ENCODE assay signal across 8 cellular contexts in genomic region chr12:44875417-44875953, GRCh38. TPM values are rescaled to one million over a fixed set of nuclear protein-coding genes. Genes with fewer than 3 reads are reported as not detected.
DNase-seq lines count a peak whose midpoint lies in the region; ATAC-seq and TF ChIP-seq lines count a peak whose summit lies in the region.

No MANE protein-coding gene starts in this region.

- TF ChIP-seq CTCF in fibroblast of the aortic adventitia (IDR thresholded peaks at IDR 0.05; ENCODE audit: insufficient read depth, low read length) (no peak), ovary (IDR thresholded peaks at IDR 0.05) (no peak), RWPE1 (conservative IDR thresholded peaks at IDR 0.05; ENCODE audit: low read depth) (no peak)

- intact Hi-C loops in ovary (cut with DNase I), result no loop called here

- no peak for TF ChIP-seq POLR2A in ovary (IDR thresholded peaks at IDR 0.05)

- H3K27ac ChIP-seq in HUES6 (ENCODE audit: low read depth, low read length) (no peak overlapping the region), ovary (no peak overlapping the region), RWPE1 (no peak overlapping the region)

- CTCF ChIA-PET in activated CD4-positive, alpha-beta memory T cell treated with anti-CD3 and anti-CD28 coated beads, Interleukin-2, amount 10 ng/mL, durations not matched to agents 7 days and 5 days (lab: Charles Lee), result interaction anchor here (0.9 to 5.6 kb wide), 5 partner anchors 18 to 101 kb away, joined by 3 to 58 read pairs (median 3); no protein-coding TSS in a partner anchor
- CTCF ChIA-PET in RWPE1 (lab: Yijun Ruan, JAX), result interaction anchor here (0.7 kb wide), 1 partner anchor 29 kb away, joined by 3 read pairs; no protein-coding TSS in a partner anchor

- H3K4me1 Mint-ChIP-seq in activated CD4-positive, alpha-beta memory T cell treated with anti-CD3 and anti-CD28 coated beads, Interleukin-2, amount 10 ng/mL, durations not matched to agents 7 days and 5 days, result peaks cover 34% of the 10 kb centered on the region

- no peaks in the 10 kb centered on the region for H3K9me3 Mint-ChIP-seq in activated CD4-positive, alpha-beta memory T cell treated with anti-CD3 and anti-CD28 coated beads, Interleukin-2, amount 10 ng/mL, durations not matched to agents 7 days and 5 days

- H3K4me1 ChIP-seq in HUES6 (ENCODE audit: control insufficient read depth, insufficient read depth, low read length) (no peaks in the 10 kb centered on the region), ovary (ENCODE audit: insufficient read depth) (no peaks in the 10 kb centered on the region)

- peak overlapping the region; percentile 82 for H3K4me3 Mint-ChIP-seq in activated CD4-positive, alpha-beta memory T cell treated with anti-CD3 and anti-CD28 coated beads, Interleukin-2, amount 10 ng/mL, durations not matched to agents 7 days and 5 days

- H3K27me3 Mint-ChIP-seq in activated CD4-positive, alpha-beta memory T cell treated with anti-CD3 and anti-CD28 coated beads, Interleukin-2, amount 10 ng/mL, durations not matched to agents 7 days and 5 days, result peaks cover 19% of the 10 kb centered on the region

- H3K9ac ChIP-seq in HUES6 (ENCODE audit: low read length), result peak overlapping the region; percentile 14

- TF ChIP-seq EP300 in ovary (IDR thresholded peaks at IDR 0.05), result no peak

- no peaks in the 10 kb centered on the region for H3K36me3 ChIP-seq in HUES6 (ENCODE audit: control insufficient read depth, insufficient read depth, low read length)
- no peaks in the 10 kb centered on the region for H3K36me3 ChIP-seq in ovary

- H3K27ac Mint-ChIP-seq in activated CD4-positive, alpha-beta memory T cell treated with anti-CD3 and anti-CD28 coated beads, Interleukin-2, amount 10 ng/mL, durations not matched to agents 7 days and 5 days, result peak overlapping the region; percentile 9

- H3K4me3 ChIP-seq in HUES6 (ENCODE audit: low read depth, low read length) (peak overlapping the region; percentile 71), fibroblast of the aortic adventitia (ENCODE audit: low read depth, low read length) (peak overlapping the region; percentile 58), ovary (peak overlapping the region; percentile 41)

- peak; percentile 12 for DNase-seq in DMS153 (lab: John Stamatoyannopoulos, UW)
- DNase-seq in activated CD4-positive, alpha-beta memory T cell treated with anti-CD3 and anti-CD28 coated beads, Interleukin-2, amount 10 ng/mL, durations not matched to agents 7 days and 5 days, result peak; percentile 19
- DNase-seq in fibroblast of the aortic adventitia (ENCODE audit: low read depth), result no peak
- no peak for DNase-seq in ovary
- DNase-seq in RWPE1 (ENCODE audit: low spot score), result no peak

- H3K36me3 Mint-ChIP-seq in activated CD4-positive, alpha-beta memory T cell treated with anti-CD3 and anti-CD28 coated beads, Interleukin-2, amount 10 ng/mL, durations not matched to agents 7 days and 5 days (ENCODE audit: low read depth), result no peaks in the 10 kb centered on the region

- 0 to 1% (median 1%) methylated on average over 27 of the region's 27 CpGs for WGBS in ovary, 3 donors

- POLR2A ChIA-PET in activated CD4-positive, alpha-beta memory T cell treated with anti-CD3 and anti-CD28 coated beads, Interleukin-2, amount 10 ng/mL, durations not matched to agents 7 days and 5 days (lab: Charles Lee), result interaction anchor here (0.6 to 1.2 kb wide), 4 partner anchors 14 to 29 kb away, joined by 3 to 6 read pairs (median 3); no protein-coding TSS in a partner anchor
- POLR2A ChIA-PET in RWPE1 (lab: Yijun Ruan, JAX; ENCODE audit: low non-redundant PET), result no interaction called here

- 0 out of 2 replicates have a peak, but pooled peaks cover 2% of the 10 kb centered on the region for H3K9me3 ChIP-seq in HUES6 (ENCODE audit: control insufficient read depth, insufficient read depth, low read depth, low read length)
- H3K9me3 ChIP-seq in ovary, result no peaks in the 10 kb centered on the region

- ATAC-seq in GM19467 (IDR thresholded peaks at IDR 0.05; ENCODE audit: unreplicated experiment) (no peak), HG03135 (IDR thresholded peaks at IDR 0.05; ENCODE audit: unreplicated experiment) (no peak)

- H3K27me3 ChIP-seq in HUES6 (ENCODE audit: control insufficient read depth, insufficient read depth, low read length), result peaks cover 35% of the 10 kb centered on the region
- H3K27me3 ChIP-seq in ovary, result no peaks in the 10 kb centered on the region

RNA-seq across cellular contexts. Expression of gene NELL2, which starts 0.6 kb away (rescaled TPM):
- total RNA-seq in activated CD4-positive, alpha-beta memory T cell treated with anti-CD3 and anti-CD28 coated beads, Interleukin-2, amount 10 ng/mL, durations not matched to agents 7 days and 5 days, result 10 to 100 TPM; 10.1 to 10.5 TPM
- total RNA-seq in fibroblast of the aortic adventitia (ENCODE audit: low replicate concordance) (0.36 and 4.6 TPM in 2 replicates), ovary (100 to 1,000 TPM in 1 of 7 donors, 1 to 10 TPM in 4, under 1 TPM in 2; 0.15 to 114 (median 1.6) TPM)
- 1 to 10 TPM; 1.7 to 3.4 TPM for polyA plus RNA-seq in ovary

Comparison
In these comparisons a context has a peak if more than half of its experiments do, and no peak if none do; other contexts are left out.
1. DNase-seq: peak in DMS153 (single experiment) and activated CD4-positive, alpha-beta memory T cell treated with anti-CD3 and anti-CD28 coated beads, Interleukin-2, amount 10 ng/mL, durations not matched to agents 7 days and 5 days (single experiment); none in fibroblast of the aortic adventitia (single experiment), ovary (0 of 5) and RWPE1 (single experiment).
2. Peak in every context shown above with its lines, with median percentiles within 50 percentile points of each other: H3K4me3 ChIP-seq.